In genomic region chr20:44039741-44040140, GRCh38 we compare ENCODE assay signal across 23 cellular contexts.
"Had no signal": no experiment of that assay in that cellular context is flagged by ENCODE, and none has a peak within 500 bp of the region (broad histone marks: within the 10 kb centered on the region; RNA-seq: fewer than 3 reads in every experiment).

No MANE protein-coding gene starts in this region.

- H3K9me3 Mint-ChIP-seq: activated CD4-positive, alpha-beta memory T cell treated with anti-CD3 and anti-CD28 coated beads for 36 hours; activated naive CD4-positive, alpha-beta T cell treated with anti-CD3 and anti-CD28 coated beads, Interleukin-2, amount 50 U/mL, for 24 hours; effector memory CD8-positive, alpha-beta T cell; immature natural killer cell; natural killer cell treated with Interleukin-12 subunit alpha and Interleukin-12 subunit beta and Interleukin-15 and Interleukin-18, amount 100 ng/mL, for 72 hours had no signal

- H3K27ac ChIP-seq: hepatocyte, ovary, prostate gland, skin epidermis, thyroid gland had no signal

- H3K27me3 ChIP-seq: hepatocyte, ovary, thyroid gland had no signal

- H3K36me3 ChIP-seq: ovary, prostate gland, thyroid gland had no signal

- ATAC-seq: effector memory CD8-positive, alpha-beta T cell; esophagus mucosa; left ventricle myocardium superior; natural killer cell treated with Interleukin-12 subunit alpha and Interleukin-12 subunit beta and Interleukin-15 and Interleukin-18, amount 100 ng/mL, for 72 hours; stimulated activated naive B cell treated with anti-CD40 and anti-IgM and Interleukin-4, amounts not matched to agents 10 μg/mL and 1 μg/mL and 100 μg/mL, for 72 hours had no signal

- H3K4me1 ChIP-seq: prostate gland, thyroid gland had no signal

- H3K4me3 Mint-ChIP-seq: activated CD4-positive, alpha-beta memory T cell treated with anti-CD3 and anti-CD28 coated beads for 36 hours; activated naive CD4-positive, alpha-beta T cell treated with anti-CD3 and anti-CD28 coated beads, Interleukin-2, amount 50 U/mL, for 24 hours; effector memory CD8-positive, alpha-beta T cell; immature natural killer cell; natural killer cell treated with Interleukin-12 subunit alpha and Interleukin-12 subunit beta and Interleukin-15 and Interleukin-18, amount 100 ng/mL, for 72 hours; stimulated activated naive B cell treated with anti-CD40 and anti-IgM and Interleukin-4, amounts not matched to agents 10 μg/mL and 1 μg/mL and 100 μg/mL, for 72 hours had no signal

- H3K4me1 Mint-ChIP-seq: stimulated activated naive B cell treated with anti-CD40 and anti-IgM and Interleukin-4, amounts not matched to agents 10 μg/mL and 1 μg/mL and 100 μg/mL, for 72 hours had no signal

- H3K27ac Mint-ChIP-seq: effector memory CD8-positive, alpha-beta T cell; immature natural killer cell had no signal

- H3K4me3 ChIP-seq: hepatocyte, ovary, prostate gland, skin epidermis, thyroid gland had no signal

- H3K9me3 ChIP-seq: ovary, prostate gland, thyroid gland had no signal

- H3K36me3 Mint-ChIP-seq: activated CD4-positive, alpha-beta memory T cell treated with anti-CD3 and anti-CD28 coated beads for 36 hours; activated naive CD4-positive, alpha-beta T cell treated with anti-CD3 and anti-CD28 coated beads, Interleukin-2, amount 50 U/mL, for 24 hours; brain; natural killer cell treated with Interleukin-12 subunit alpha and Interleukin-12 subunit beta and Interleukin-15 and Interleukin-18, amount 100 ng/mL, for 72 hours; stimulated activated naive B cell treated with anti-CD40 and anti-IgM and Interleukin-4, amounts not matched to agents 10 μg/mL and 1 μg/mL and 100 μg/mL, for 72 hours had no signal

- DNase-seq: activated CD4-positive, alpha-beta memory T cell treated with anti-CD3 and anti-CD28 coated beads for 36 hours; activated CD4-positive, alpha-beta T cell treated with anti-CD3 and anti-CD28 coated beads for 4 hours; activated CD4-positive, CD25-positive, alpha-beta regulatory T cell; activated gamma-delta T cell treated with Interleukin-2 at 50 U/mL for 16 hours; activated T-cell treated with anti-CD3 and anti-CD28 coated beads for 4 hours; aorta; central memory CD4-positive, alpha-beta T cell; effector memory CD8-positive, alpha-beta T cell; foreskin melanocyte; immature natural killer cell; kidney glomerular epithelial cell; left ventricle myocardium superior; ovary; stimulated activated naive B cell treated with anti-CD40 and anti-IgM and Interleukin-4, amounts not matched to agents 10 μg/mL and 1 μg/mL and 100 μg/mL, for 72 hours; T1000; thyroid gland had no signal
